Comparison of ENCODE assay signal across 8 cellular contexts in the genomic region with DNA sequence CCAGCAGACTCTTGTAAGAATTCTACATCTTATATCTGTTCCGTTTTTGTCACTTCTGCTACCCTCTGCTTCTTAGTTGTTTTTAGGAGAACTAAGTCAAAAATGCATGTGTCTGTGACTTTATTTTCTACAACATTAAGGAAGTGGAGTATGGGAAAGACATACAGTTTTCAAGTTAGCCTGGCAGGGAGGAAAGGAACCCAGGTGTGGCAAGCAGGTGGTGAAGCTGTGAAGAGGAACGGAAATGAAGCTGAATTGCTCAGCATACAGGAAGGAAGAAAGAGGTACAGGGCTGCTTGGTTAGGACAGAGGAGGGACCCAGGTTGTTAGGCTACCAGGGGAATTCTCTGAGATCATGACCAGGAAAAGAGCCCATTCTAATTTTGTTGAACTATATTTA. TPM values are rescaled to one million over a fixed set of nuclear protein-coding genes. Genes with fewer than 3 reads are reported as not detected.
DNase-seq lines count a peak whose midpoint lies in the region; ATAC-seq, FAIRE-seq and TF ChIP-seq lines count a peak whose summit lies in the region.

No MANE protein-coding gene starts in this region.

- H3K27ac ChIP-seq in pancreas, result peak overlapping the region; percentile 18 to 90 (median 70)

- FAIRE-seq in pancreas (lab: Jason Lieb, UNC), result peak; percentile 32

- TF ChIP-seq CTCF in pancreas (IDR thresholded peaks at IDR 0.05), result no peak

- intact Hi-C loops in pancreas (cut with DNase I), result no loop called here

- peak overlapping the region; percentile 94 for H3K27ac Mint-ChIP-seq in activated naive CD4-positive, alpha-beta T cell treated with anti-CD3 and anti-CD28 coated beads, Interleukin-2, amount 50 U/mL, for 24 hours

- H3K9me3 ChIP-seq in pancreas, result no peaks in the 10 kb centered on the region

- peaks cover 55 to 85% (median 64%) of the 10 kb centered on the region in 3 donors for H3K4me1 ChIP-seq in pancreas

- peaks cover 93% of the 10 kb centered on the region for H3K4me1 Mint-ChIP-seq in activated naive CD4-positive, alpha-beta T cell treated with anti-CD3 and anti-CD28 coated beads, Interleukin-2, amount 50 U/mL, for 24 hours

- WGBS in pancreas, 2 donors, result 19 to 32% methylated on average over 2 of the region's 2 CpGs

- no peaks in the 10 kb centered on the region for H3K9me3 Mint-ChIP-seq in activated naive CD4-positive, alpha-beta T cell treated with anti-CD3 and anti-CD28 coated beads, Interleukin-2, amount 50 U/mL, for 24 hours

- DNase-seq in pancreas (no peak), NCI-H146 (lab: John Stamatoyannopoulos, UW) (no peak), mucosa of gallbladder (ENCODE audit: low spot score) (no peak), NCI-H2196 treated with DMSO at 0.1 percent for 48 hours (lab: John Stamatoyannopoulos, UW; ENCODE audit: unreplicated experiment) (no peak)

- H3K4me3 Mint-ChIP-seq in activated naive CD4-positive, alpha-beta T cell treated with anti-CD3 and anti-CD28 coated beads, Interleukin-2, amount 50 U/mL, for 24 hours, result peak overlapping the region; percentile 87

- peak overlapping the region in 1 of 4 donors; percentile 28 for H3K4me3 ChIP-seq in pancreas

- H3K36me3 ChIP-seq in pancreas, result no peaks in the 10 kb centered on the region

- ATAC-seq in GM18867 (IDR thresholded peaks at IDR 0.05; ENCODE audit: unreplicated experiment), result peak; percentile 45
- ATAC-seq in HG03097 (IDR thresholded peaks at IDR 0.05; ENCODE audit: low FRiP score, unreplicated experiment), result peak; percentile 26
- ATAC-seq in pancreas, result peak in 3 of 4 donors; percentile 15 to 44 (median 31)
- no peak for ATAC-seq in GM19328 (IDR thresholded peaks at IDR 0.05; ENCODE audit: unreplicated experiment)

- no peaks in the 10 kb centered on the region for H3K27me3 ChIP-seq in pancreas

- peaks cover 4% of the 10 kb centered on the region for H3K36me3 Mint-ChIP-seq in activated naive CD4-positive, alpha-beta T cell treated with anti-CD3 and anti-CD28 coated beads, Interleukin-2, amount 50 U/mL, for 24 hours

- H3K27me3 Mint-ChIP-seq in activated naive CD4-positive, alpha-beta T cell treated with anti-CD3 and anti-CD28 coated beads, Interleukin-2, amount 50 U/mL, for 24 hours, result no peaks in the 10 kb centered on the region

RNA-seq across cellular contexts. Expression of a gene that starts 9.4 kb away (rescaled TPM):
- total RNA-seq in pancreas (1 to 10 TPM; 2.5 to 7.6 (median 3.5) TPM), mucosa of gallbladder (15.2 TPM)
- polyA plus RNA-seq in pancreas, result 1 to 10 TPM in 1 of 2 donors, under 1 TPM in 1; 0.84 to 2.0 TPM
